2 cellular contexts compared by ENCODE assay signal in the genomic region with DNA sequence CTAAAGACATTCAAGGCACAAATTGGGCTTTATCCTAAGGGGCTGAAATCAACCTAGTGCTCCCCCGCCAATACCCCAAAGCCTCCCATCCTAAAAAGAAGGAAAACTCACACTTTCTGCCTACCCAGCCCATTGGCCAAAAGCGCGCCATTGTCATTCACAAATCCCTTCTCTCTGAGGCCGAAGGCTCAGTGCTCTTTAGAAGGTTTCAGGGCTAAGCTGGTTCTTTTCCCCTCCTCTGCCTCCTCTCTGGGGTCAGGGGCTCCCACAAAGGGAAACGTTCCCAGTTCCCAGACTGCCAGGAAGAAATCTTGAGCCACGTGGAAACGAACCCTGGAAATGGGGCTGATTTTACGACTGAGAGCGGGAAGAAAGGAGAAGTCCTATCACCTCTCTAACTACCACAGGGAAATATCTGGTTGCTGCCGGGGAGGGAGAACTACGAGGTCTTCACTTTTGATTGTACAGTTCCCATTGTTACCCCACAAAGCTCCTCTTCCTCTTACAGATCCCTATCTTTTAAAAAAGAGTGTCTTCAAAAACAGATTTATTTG.
TF ChIP-seq lines count a peak whose summit lies in the region.

No MANE protein-coding gene starts in this region.

TF ChIP-seq in H1, 55 proteins besides CTCF, POLR2A, EP300 and RAD21:
- TF ChIP-seq EZH2 (IDR thresholded peaks at IDR 0.05; ENCODE audit: low read depth, low read length, severe bottlenecking) (peak; percentile 24), TAF7 (optimal IDR thresholded peaks at IDR 0.05; ENCODE audit: borderline replicate concordance, low read depth, low read length) (no peak), RXRA (IDR thresholded peaks at IDR 0.05; ENCODE audit: insufficient read depth, low read depth, low read length) (no peak), TEAD4 (IDR thresholded peaks at IDR 0.05; ENCODE audit: low read depth, low read length) (no peak), YY1 (IDR thresholded peaks at IDR 0.05; ENCODE audit: low read depth, low read length) (no peak)
- TF ChIP-seq, protein P1, sequence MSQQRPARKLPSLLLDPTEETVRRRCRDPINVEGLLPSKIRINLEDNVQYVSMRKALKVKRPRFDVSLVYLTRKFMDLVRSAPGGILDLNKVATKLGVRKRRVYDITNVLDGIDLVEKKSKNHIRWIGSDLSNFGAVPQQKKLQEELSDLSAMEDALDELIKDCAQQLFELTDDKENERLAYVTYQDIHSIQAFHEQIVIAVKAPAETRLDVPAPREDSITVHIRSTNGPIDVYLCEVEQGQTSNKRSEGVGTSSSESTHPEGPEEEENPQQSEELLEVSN (IDR thresholded peaks at IDR 0.05): peak; percentile 67
- TF ChIP-seq, protein P2, sequence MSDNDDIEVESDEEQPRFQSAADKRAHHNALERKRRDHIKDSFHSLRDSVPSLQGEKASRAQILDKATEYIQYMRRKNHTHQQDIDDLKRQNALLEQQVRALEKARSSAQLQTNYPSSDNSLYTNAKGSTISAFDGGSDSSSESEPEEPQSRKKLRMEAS (IDR thresholded peaks at IDR 0.05): peak; percentile 31; the same call in 1 of the 2 replicates
TF ChIP-seq in H1: peak in this region for 3.

TF ChIP-seq in neural cell, 6 proteins besides CTCF, POLR2A, EP300 and RAD21:
- TF ChIP-seq POLR2AphosphoS5 (IDR thresholded peaks at IDR 0.05): no peak
- no peak for TF ChIP-seq SMC3 (conservative IDR thresholded peaks at IDR 0.05; ENCODE audit: poor library complexity)
- TF ChIP-seq, protein P3, sequence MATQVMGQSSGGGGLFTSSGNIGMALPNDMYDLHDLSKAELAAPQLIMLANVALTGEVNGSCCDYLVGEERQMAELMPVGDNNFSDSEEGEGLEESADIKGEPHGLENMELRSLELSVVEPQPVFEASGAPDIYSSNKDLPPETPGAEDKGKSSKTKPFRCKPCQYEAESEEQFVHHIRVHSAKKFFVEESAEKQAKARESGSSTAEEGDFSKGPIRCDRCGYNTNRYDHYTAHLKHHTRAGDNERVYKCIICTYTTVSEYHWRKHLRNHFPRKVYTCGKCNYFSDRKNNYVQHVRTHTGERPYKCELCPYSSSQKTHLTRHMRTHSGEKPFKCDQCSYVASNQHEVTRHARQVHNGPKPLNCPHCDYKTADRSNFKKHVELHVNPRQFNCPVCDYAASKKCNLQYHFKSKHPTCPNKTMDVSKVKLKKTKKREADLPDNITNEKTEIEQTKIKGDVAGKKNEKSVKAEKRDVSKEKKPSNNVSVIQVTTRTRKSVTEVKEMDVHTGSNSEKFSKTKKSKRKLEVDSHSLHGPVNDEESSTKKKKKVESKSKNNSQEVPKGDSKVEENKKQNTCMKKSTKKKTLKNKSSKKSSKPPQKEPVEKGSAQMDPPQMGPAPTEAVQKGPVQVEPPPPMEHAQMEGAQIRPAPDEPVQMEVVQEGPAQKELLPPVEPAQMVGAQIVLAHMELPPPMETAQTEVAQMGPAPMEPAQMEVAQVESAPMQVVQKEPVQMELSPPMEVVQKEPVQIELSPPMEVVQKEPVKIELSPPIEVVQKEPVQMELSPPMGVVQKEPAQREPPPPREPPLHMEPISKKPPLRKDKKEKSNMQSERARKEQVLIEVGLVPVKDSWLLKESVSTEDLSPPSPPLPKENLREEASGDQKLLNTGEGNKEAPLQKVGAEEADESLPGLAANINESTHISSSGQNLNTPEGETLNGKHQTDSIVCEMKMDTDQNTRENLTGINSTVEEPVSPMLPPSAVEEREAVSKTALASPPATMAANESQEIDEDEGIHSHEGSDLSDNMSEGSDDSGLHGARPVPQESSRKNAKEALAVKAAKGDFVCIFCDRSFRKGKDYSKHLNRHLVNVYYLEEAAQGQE (IDR thresholded peaks at IDR 0.05; ENCODE audit: borderline replicate concordance): no peak
- TF ChIP-seq MXI1 (conservative IDR thresholded peaks at IDR 0.05; ENCODE audit: poor library complexity, severe bottlenecking): no peak
- peak; percentile 36 for TF ChIP-seq TAF1 (IDR thresholded peaks at IDR 0.05; ENCODE audit: low read depth)
- no peak for TF ChIP-seq EZH2 (IDR thresholded peaks at IDR 0.05; ENCODE audit: borderline replicate concordance, insufficient read depth, low read length, poor library complexity, severe bottlenecking)
